ENCODE assay signal across 18 cellular contexts in genomic region chr2:235564884-235565530, GRCh38.
"Had no signal": no experiment of that assay in that cellular context is flagged by ENCODE, and none has a peak within 500 bp of the region (broad histone marks: within the 10 kb centered on the region; RNA-seq: fewer than 3 reads in every experiment).

No MANE protein-coding gene starts in this region.

- H3K36me3 ChIP-seq: neural progenitor cell had no signal

- H3K36me3 Mint-ChIP-seq: activated CD8-positive, alpha-beta memory T cell treated with anti-CD3 and anti-CD28 coated beads, Interleukin-2, amount 10 ng/mL, durations not matched to agents 7 days and 5 days; activated naive CD8-positive, alpha-beta T cell treated with anti-CD3 and anti-CD28 coated beads for 36 hours; immature natural killer cell; naive thymus-derived CD4-positive, alpha-beta T cell had no signal

- H3K4me1 Mint-ChIP-seq: activated naive CD8-positive, alpha-beta T cell treated with anti-CD3 and anti-CD28 coated beads for 36 hours; stimulated activated naive CD8-positive, alpha-beta T cell treated with anti-CD3 and anti-CD28 coated beads, Interleukin-15, amount 100 ng/mL, for 72 hours had no signal

- H3K4me3 ChIP-seq: dorsolateral prefrontal cortex, neural progenitor cell, psoas muscle, testis had no signal

- H3K4me2 ChIP-seq: neural progenitor cell had no signal

- H3K4me3 Mint-ChIP-seq: activated CD4-positive, alpha-beta memory T cell treated with anti-CD3 and anti-CD28 coated beads, Interleukin-2, amount 10 ng/mL, durations not matched to agents 7 days and 5 days; activated CD8-positive, alpha-beta memory T cell treated with anti-CD3 and anti-CD28 coated beads, Interleukin-2, amount 10 ng/mL, durations not matched to agents 7 days and 5 days; activated naive CD8-positive, alpha-beta T cell treated with anti-CD3 and anti-CD28 coated beads for 36 hours; immature natural killer cell; naive thymus-derived CD4-positive, alpha-beta T cell; neural progenitor cell; stimulated activated naive CD8-positive, alpha-beta T cell treated with anti-CD3 and anti-CD28 coated beads, Interleukin-15, amount 100 ng/mL, for 72 hours had no signal

- H3K9me3 Mint-ChIP-seq: activated CD4-positive, alpha-beta memory T cell treated with anti-CD3 and anti-CD28 coated beads, Interleukin-2, amount 10 ng/mL, durations not matched to agents 7 days and 5 days; activated naive CD8-positive, alpha-beta T cell treated with anti-CD3 and anti-CD28 coated beads for 36 hours had no signal

- H3K27me3 ChIP-seq: dorsolateral prefrontal cortex, neural progenitor cell, testis had no signal

- H3K9ac ChIP-seq: neural progenitor cell had no signal

- DNase-seq: activated CD4-positive, alpha-beta memory T cell treated with anti-CD3 and anti-CD28 coated beads, Interleukin-2, amount 10 ng/mL, durations not matched to agents 7 days and 5 days; activated CD4-positive, alpha-beta T cell treated with anti-CD3 and anti-CD28 coated beads for 48 hours; activated CD4-positive, CD25-positive, alpha-beta regulatory T cell; activated CD8-positive, alpha-beta memory T cell treated with anti-CD3 and anti-CD28 coated beads, Interleukin-2, amount 10 ng/mL, durations not matched to agents 7 days and 5 days; activated naive CD4-positive, alpha-beta T cell; activated naive CD8-positive, alpha-beta T cell treated with anti-CD3 and anti-CD28 coated beads for 36 hours; amniotic stem cell; caudate nucleus; dorsolateral prefrontal cortex; immature natural killer cell; mesendoderm; naive thymus-derived CD4-positive, alpha-beta T cell; psoas muscle; stimulated activated CD4-positive, alpha-beta T cell treated with anti-CD3 and anti-CD28 coated beads, Interleukin-2, amount 100 ng/mL, for 48 hours; stimulated activated naive CD8-positive, alpha-beta T cell treated with anti-CD3 and anti-CD28 coated beads, Interleukin-15, amount 100 ng/mL, for 72 hours; testis had no signal

- H3K27ac ChIP-seq: neural progenitor cell, psoas muscle, testis had no signal

- ATAC-seq: activated CD8-positive, alpha-beta memory T cell treated with anti-CD3 and anti-CD28 coated beads, Interleukin-2, amount 10 ng/mL, durations not matched to agents 7 days and 5 days; naive thymus-derived CD4-positive, alpha-beta T cell; psoas muscle; right cardiac atrium; stimulated activated naive CD8-positive, alpha-beta T cell treated with anti-CD3 and anti-CD28 coated beads, Interleukin-15, amount 100 ng/mL, for 72 hours had no signal

- H3K27ac Mint-ChIP-seq: activated CD4-positive, alpha-beta memory T cell treated with anti-CD3 and anti-CD28 coated beads, Interleukin-2, amount 10 ng/mL, durations not matched to agents 7 days and 5 days; activated CD8-positive, alpha-beta memory T cell treated with anti-CD3 and anti-CD28 coated beads, Interleukin-2, amount 10 ng/mL, durations not matched to agents 7 days and 5 days; activated naive CD8-positive, alpha-beta T cell treated with anti-CD3 and anti-CD28 coated beads for 36 hours; immature natural killer cell; naive thymus-derived CD4-positive, alpha-beta T cell; neural progenitor cell; stimulated activated naive CD8-positive, alpha-beta T cell treated with anti-CD3 and anti-CD28 coated beads, Interleukin-15, amount 100 ng/mL, for 72 hours had no signal

- H3K9me3 ChIP-seq: testis had no signal
